In genomic region chr1:27314737-27315136, GRCh38 we compare ENCODE assay signal across 2 cellular contexts.
TF ChIP-seq lines count a peak whose summit lies in the region.

No MANE protein-coding gene starts in this region.

TF ChIP-seq in GM23338, 12 proteins besides CTCF, POLR2A, EP300 and RAD21:
- TF ChIP-seq ETS1 (IDR thresholded peaks at IDR 0.05): no peak
- TF ChIP-seq EZH2 (IDR thresholded peaks at IDR 0.05; ENCODE audit: low read depth, unreplicated experiment): no peak
- no peak for TF ChIP-seq ZNF462 (CRISPR knock-in tag; IDR thresholded peaks at IDR 0.05)
- no peak for TF ChIP-seq ZNF331 (CRISPR knock-in tag; IDR thresholded peaks at IDR 0.05; ENCODE audit: low read depth)
- TF ChIP-seq REST (IDR thresholded peaks at IDR 0.05; ENCODE audit: unreplicated experiment): no peak
- TF ChIP-seq POLR2AphosphoS5 (IDR thresholded peaks at IDR 0.05; ENCODE audit: low read depth): no peak
- TF ChIP-seq EZH2phosphoT487 (IDR thresholded peaks at IDR 0.05; ENCODE audit: unreplicated experiment): no peak
- TF ChIP-seq NANOG (IDR thresholded peaks at IDR 0.05; ENCODE audit: borderline replicate concordance): no peak
- TF ChIP-seq ZNF114 (CRISPR knock-in tag; IDR thresholded peaks at IDR 0.05): no peak
- TF ChIP-seq STAT1 (IDR thresholded peaks at IDR 0.05; ENCODE audit: unreplicated experiment): no peak
- TF ChIP-seq JUNB (IDR thresholded peaks at IDR 0.05; ENCODE audit: unreplicated experiment): no peak
- TF ChIP-seq CREB1 (CRISPR knock-in tag; IDR thresholded peaks at IDR 0.05; ENCODE audit: low read depth): no peak

TF ChIP-seq in K562, 482 proteins besides CTCF, POLR2A, EP300 and RAD21:
- TF ChIP-seq TEAD4 (IDR thresholded peaks at IDR 0.05; ENCODE audit: low read length): no peak
- TF ChIP-seq TEAD4 (CRISPR knock-in tag; IDR thresholded peaks at IDR 0.05; ENCODE audit: borderline replicate concordance): no peak
- TF ChIP-seq ELF4 (CRISPR knock-in tag; IDR thresholded peaks at IDR 0.05): no peak
- no peak for TF ChIP-seq ZBTB12 (CRISPR knock-in tag; IDR thresholded peaks at IDR 0.05)
- TF ChIP-seq CREB1 (IDR thresholded peaks at IDR 0.05): no peak
- TF ChIP-seq CREB1 (CRISPR knock-in tag; IDR thresholded peaks at IDR 0.05): no peak
- TF ChIP-seq SMARCE1 (IDR thresholded peaks at IDR 0.05): no peak
- no peak for TF ChIP-seq ZEB2 (IDR thresholded peaks at IDR 0.05)
- no peak for TF ChIP-seq THAP7 (CRISPR knock-in tag; IDR thresholded peaks at IDR 0.05)
- TF ChIP-seq KAT7 (CRISPR knock-in tag; IDR thresholded peaks at IDR 0.05; ENCODE audit: borderline replicate concordance): no peak
- TF ChIP-seq ZNF445 (CRISPR knock-in tag; IDR thresholded peaks at IDR 0.05; ENCODE audit: low read depth): no peak
- TF ChIP-seq THRAP3 (IDR thresholded peaks at IDR 0.05; ENCODE audit: borderline replicate concordance): no peak
- no peak for TF ChIP-seq PATZ1 (CRISPR knock-in tag; IDR thresholded peaks at IDR 0.05; ENCODE audit: borderline replicate concordance)
- no peak for TF ChIP-seq ATF6 (CRISPR knock-in tag; IDR thresholded peaks at IDR 0.05)
- TF ChIP-seq FOXA1 (IDR thresholded peaks at IDR 0.05; ENCODE audit: borderline replicate concordance): no peak
- no peak for TF ChIP-seq NR4A1 (CRISPR knock-in tag; IDR thresholded peaks at IDR 0.05)
- no peak for TF ChIP-seq NR4A1 (tag; IDR thresholded peaks at IDR 0.05)
- no peak for TF ChIP-seq STAT5A (IDR thresholded peaks at IDR 0.05; ENCODE audit: borderline replicate concordance, low read length)
